1 cellular context compared by ENCODE assay signal in the genomic region with DNA sequence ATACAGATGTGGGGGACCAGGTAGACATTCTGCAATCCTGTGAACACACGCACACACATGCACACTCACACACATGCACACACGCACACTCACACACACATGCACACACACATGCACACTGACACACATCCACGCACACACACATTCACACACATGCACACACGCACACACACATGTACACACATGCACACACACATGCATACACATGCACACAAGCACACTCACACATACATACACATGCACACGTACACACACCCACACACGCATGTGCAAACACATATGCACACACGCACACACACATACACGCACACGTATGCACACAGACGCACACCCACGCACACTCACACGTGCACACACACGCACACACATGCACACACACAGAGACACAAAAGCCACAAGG.
TF ChIP-seq lines count a peak whose summit lies in the region.

No MANE protein-coding gene starts in this region.

TF ChIP-seq in GM12878, 131 proteins besides CTCF, POLR2A, EP300 and RAD21:
- no peak for TF ChIP-seq RELA (IDR thresholded peaks at IDR 0.05; ENCODE audit: borderline replicate concordance, partially characterized antibody)
- TF ChIP-seq NR2C2 (IDR thresholded peaks at IDR 0.05; ENCODE audit: borderline replicate concordance, control insufficient read depth, insufficient read length, low read depth) = peak; percentile 34
- TF ChIP-seq HCFC1 (IDR thresholded peaks at IDR 0.05; ENCODE audit: low read length) = no peak
- no peak for TF ChIP-seq RFX5 (IDR thresholded peaks at IDR 0.05; ENCODE audit: low read depth, low read length)
- TF ChIP-seq, protein P1, sequence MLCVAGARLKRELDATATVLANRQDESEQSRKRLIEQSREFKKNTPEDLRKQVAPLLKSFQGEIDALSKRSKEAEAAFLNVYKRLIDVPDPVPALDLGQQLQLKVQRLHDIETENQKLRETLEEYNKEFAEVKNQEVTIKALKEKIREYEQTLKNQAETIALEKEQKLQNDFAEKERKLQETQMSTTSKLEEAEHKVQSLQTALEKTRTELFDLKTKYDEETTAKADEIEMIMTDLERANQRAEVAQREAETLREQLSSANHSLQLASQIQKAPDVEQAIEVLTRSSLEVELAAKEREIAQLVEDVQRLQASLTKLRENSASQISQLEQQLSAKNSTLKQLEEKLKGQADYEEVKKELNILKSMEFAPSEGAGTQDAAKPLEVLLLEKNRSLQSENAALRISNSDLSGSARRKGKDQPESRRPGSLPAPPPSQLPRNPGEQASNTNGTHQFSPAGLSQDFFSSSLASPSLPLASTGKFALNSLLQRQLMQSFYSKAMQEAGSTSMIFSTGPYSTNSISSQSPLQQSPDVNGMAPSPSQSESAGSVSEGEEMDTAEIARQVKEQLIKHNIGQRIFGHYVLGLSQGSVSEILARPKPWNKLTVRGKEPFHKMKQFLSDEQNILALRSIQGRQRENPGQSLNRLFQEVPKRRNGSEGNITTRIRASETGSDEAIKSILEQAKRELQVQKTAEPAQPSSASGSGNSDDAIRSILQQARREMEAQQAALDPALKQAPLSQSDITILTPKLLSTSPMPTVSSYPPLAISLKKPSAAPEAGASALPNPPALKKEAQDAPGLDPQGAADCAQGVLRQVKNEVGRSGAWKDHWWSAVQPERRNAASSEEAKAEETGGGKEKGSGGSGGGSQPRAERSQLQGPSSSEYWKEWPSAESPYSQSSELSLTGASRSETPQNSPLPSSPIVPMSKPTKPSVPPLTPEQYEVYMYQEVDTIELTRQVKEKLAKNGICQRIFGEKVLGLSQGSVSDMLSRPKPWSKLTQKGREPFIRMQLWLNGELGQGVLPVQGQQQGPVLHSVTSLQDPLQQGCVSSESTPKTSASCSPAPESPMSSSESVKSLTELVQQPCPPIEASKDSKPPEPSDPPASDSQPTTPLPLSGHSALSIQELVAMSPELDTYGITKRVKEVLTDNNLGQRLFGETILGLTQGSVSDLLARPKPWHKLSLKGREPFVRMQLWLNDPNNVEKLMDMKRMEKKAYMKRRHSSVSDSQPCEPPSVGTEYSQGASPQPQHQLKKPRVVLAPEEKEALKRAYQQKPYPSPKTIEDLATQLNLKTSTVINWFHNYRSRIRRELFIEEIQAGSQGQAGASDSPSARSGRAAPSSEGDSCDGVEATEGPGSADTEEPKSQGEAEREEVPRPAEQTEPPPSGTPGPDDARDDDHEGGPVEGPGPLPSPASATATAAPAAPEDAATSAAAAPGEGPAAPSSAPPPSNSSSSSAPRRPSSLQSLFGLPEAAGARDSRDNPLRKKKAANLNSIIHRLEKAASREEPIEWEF (IDR thresholded peaks at IDR 0.05; ENCODE audit: insufficient replicate concordance, low read depth, low read length) = no peak
- TF ChIP-seq PAX5 (IDR thresholded peaks at IDR 0.05; ENCODE audit: borderline replicate concordance, low read depth, low read length) = no peak
- no peak for TF ChIP-seq POU2F2 (IDR thresholded peaks at IDR 0.05; ENCODE audit: borderline replicate concordance, low read depth, low read length)
- TF ChIP-seq NFIC (IDR thresholded peaks at IDR 0.05; ENCODE audit: low read depth, low read length) = peak; percentile 37; the same call in 1 of the 2 replicates
- TF ChIP-seq BCL3 (IDR thresholded peaks at IDR 0.05; ENCODE audit: borderline replicate concordance, insufficient read depth, low read depth, low read length, poor library complexity, severe bottlenecking) = peak; percentile 59
- TF ChIP-seq SPI1 (IDR thresholded peaks at IDR 0.05; ENCODE audit: borderline replicate concordance, insufficient read depth, low read depth, low read length) = no peak
- TF ChIP-seq ESRRA (IDR thresholded peaks at IDR 0.05; ENCODE audit: low read length) = no peak
